26 cellular contexts compared by ENCODE assay signal in genomic region chr2:72062336-72062735, GRCh38.
DNase-seq lines count a peak whose midpoint lies in the region; ATAC-seq, FAIRE-seq and TF ChIP-seq lines count a peak whose summit lies in the region.
"Had no signal": no experiment of that assay in that cellular context is flagged by ENCODE, and none has a peak within 500 bp of the region (broad histone marks: within the 10 kb centered on the region; RNA-seq: fewer than 3 reads in every experiment).

No MANE protein-coding gene starts in this region.

- peaks cover 3% of the 10 kb centered on the region for H3K27me3 ChIP-seq in astrocyte (ENCODE audit: insufficient read depth, low read length)
- H3K27me3 ChIP-seq: BE2C; BLaER1 treated with 17β-estradiol and CSF1 and Interleukin-3, amounts not matched to agents 10 nM and 100 nM had no signal

- H3K4me1 ChIP-seq in astrocyte (ENCODE audit: insufficient read depth, low read length): no peaks in the 10 kb centered on the region
- H3K4me1 ChIP-seq: A549, BE2C had no signal

- no peaks in the 10 kb centered on the region for H3K9me3 ChIP-seq in astrocyte (ENCODE audit: insufficient read depth, low read depth, low read length)
- H3K9me3 ChIP-seq: A549, BE2C had no signal

- no peak overlapping the region for H3K27ac ChIP-seq in astrocyte (ENCODE audit: low read depth, low read length)
- H3K27ac ChIP-seq: A549; BLaER1 treated with 17β-estradiol and CSF1 and Interleukin-3, amounts not matched to agents 10 nM and 100 nM had no signal

- peak; percentile 11 for DNase-seq in LHCN-M2 (ENCODE audit: low read depth)
- DNase-seq in MV-4-11 (lab: John Stamatoyannopoulos, UW): peak; percentile 6
- DNase-seq in astrocyte (ENCODE audit: low read depth): peak; percentile 61
- peak; percentile 66 for DNase-seq in myocyte (ENCODE audit: low read depth)
- no peak for DNase-seq in superior temporal gyrus (ENCODE audit: extremely low spot score)
- no peak for DNase-seq in NCI-H510A treated with DMSO at 0.1 percent for 48 hours (lab: John Stamatoyannopoulos, UW)
- DNase-seq: 8988T; ACHN; AML-193; BE2C; CD4-positive, alpha-beta T cell; CD8-positive, alpha-beta memory T cell; DMS 273 treated with DMSO at 0.1 percent for 48 hours; DMS79; EL; GDM1; H9 had no signal

- no peak overlapping the region for H2AFZ ChIP-seq in astrocyte (ENCODE audit: low read depth, low read length)
- H2AFZ ChIP-seq: GM23338 had no signal

- peaks cover 2% of the 10 kb centered on the region for H3K27me3 Mint-ChIP-seq in astrocyte (ENCODE audit: low read depth, unreplicated experiment)

- H3K36me3 ChIP-seq in astrocyte (ENCODE audit: insufficient read depth, low read length): no peaks in the 10 kb centered on the region
- H3K36me3 ChIP-seq: BE2C; BLaER1 treated with 17β-estradiol and CSF1 and Interleukin-3, amounts not matched to agents 10 nM and 100 nM had no signal

- no peak overlapping the region for H3K4me2 ChIP-seq in astrocyte (ENCODE audit: low read length)
- H3K4me2 ChIP-seq: A549; BLaER1 treated with 17β-estradiol and CSF1 and Interleukin-3, amounts not matched to agents 10 nM and 100 nM; GM23338 had no signal

- no peak for TF ChIP-seq CTCF in astrocyte (IDR thresholded peaks at IDR 0.05; ENCODE audit: insufficient read depth, low read depth, low read length)

- no peak overlapping the region for H3K4me3 Mint-ChIP-seq in astrocyte (ENCODE audit: unreplicated experiment)
- H3K4me3 Mint-ChIP-seq: CD14-positive monocyte; CD4-positive, alpha-beta T cell; CD8-positive, alpha-beta memory T cell; GM23338; H9 had no signal

- no peak overlapping the region for H3K4me3 ChIP-seq in astrocyte (ENCODE audit: insufficient read depth, low read depth, low read length)
- H3K4me3 ChIP-seq: A549; BLaER1 treated with 17β-estradiol and CSF1 and Interleukin-3, amounts not matched to agents 10 nM and 100 nM; GM12878; GM23338 had no signal

- H3K9me3 Mint-ChIP-seq in astrocyte (ENCODE audit: unreplicated experiment): peaks cover 2% of the 10 kb centered on the region

- no peaks in the 10 kb centered on the region for H3K36me3 Mint-ChIP-seq in astrocyte (ENCODE audit: low read depth, unreplicated experiment)
- H3K36me3 Mint-ChIP-seq: CD14-positive monocyte; CD8-positive, alpha-beta memory T cell had no signal

- no peak overlapping the region for H3K27ac Mint-ChIP-seq in astrocyte (ENCODE audit: unreplicated experiment)
- H3K27ac Mint-ChIP-seq: CD14-positive monocyte; CD4-positive, alpha-beta T cell; GM23338 had no signal

- no peaks in the 10 kb centered on the region for H3K79me2 ChIP-seq in astrocyte (ENCODE audit: insufficient read depth, low read length)

- no peak for ATAC-seq in GM18498 (IDR thresholded peaks at IDR 0.05; ENCODE audit: unreplicated experiment)
- ATAC-seq: A549, GM12878, GM23338, HCT116 had no signal

- H4K20me1 ChIP-seq in astrocyte (ENCODE audit: insufficient read depth, low read length): no peaks in the 10 kb centered on the region
- H4K20me1 ChIP-seq: BLaER1 treated with 17β-estradiol and CSF1 and Interleukin-3, amounts not matched to agents 10 nM and 100 nM had no signal

- no peaks in the 10 kb centered on the region for H3K4me1 Mint-ChIP-seq in astrocyte (ENCODE audit: low read depth, unreplicated experiment)
- H3K4me1 Mint-ChIP-seq: CD14-positive monocyte; CD8-positive, alpha-beta memory T cell; GM23338; H9 had no signal

- H3K9ac ChIP-seq in astrocyte (ENCODE audit: low read length): no peak overlapping the region
- H3K9ac ChIP-seq: BLaER1 treated with 17β-estradiol and CSF1 and Interleukin-3, amounts not matched to agents 10 nM and 100 nM had no signal

- no peak for FAIRE-seq in astrocyte (lab: Jason Lieb, UNC)
- FAIRE-seq: A549, D721Med, GM12878, GM18507 had no signal

Comparison
In these comparisons a context has a peak if more than half of its experiments do, and no peak if none do; other contexts are left out.
1. DNase-seq: peak in LHCN-M2 (single experiment), MV-4-11 (single experiment), astrocyte (single experiment) and myocyte (single experiment); none in superior temporal gyrus (single experiment) and NCI-H510A treated with DMSO at 0.1 percent for 48 hours (single experiment).